ENCODE assay signal across 20 cellular contexts in the genomic region with DNA sequence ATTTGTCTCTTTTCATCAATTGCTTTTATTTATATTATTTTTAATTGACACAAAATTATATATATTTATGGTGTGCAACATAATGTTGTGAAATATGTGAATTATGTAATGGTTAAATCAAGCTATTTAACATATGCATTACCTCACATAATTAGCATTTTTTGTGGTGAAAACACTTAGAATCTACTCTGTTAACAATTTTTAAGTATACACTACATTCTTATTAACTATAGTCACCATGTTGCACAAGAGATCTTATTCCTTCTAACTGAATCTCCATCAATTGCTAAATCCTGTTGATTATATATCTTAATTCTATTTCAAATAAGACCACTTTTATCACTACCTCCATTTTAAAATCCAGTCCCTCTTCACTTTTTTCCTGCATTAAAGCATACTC. TPM values are rescaled to one million over a fixed set of nuclear protein-coding genes. Genes with fewer than 3 reads are reported as not detected.
DNase-seq lines count a peak whose midpoint lies in the region; ATAC-seq, FAIRE-seq and TF ChIP-seq lines count a peak whose summit lies in the region.
"Had no signal": no experiment of that assay in that cellular context is flagged by ENCODE, and none has a peak within 500 bp of the region (broad histone marks: within the 10 kb centered on the region; RNA-seq: fewer than 3 reads in every experiment).

No MANE protein-coding gene starts in this region.

- TF ChIP-seq CTCF in HFFc6 (IDR thresholded peaks at IDR 0.05) = no peak
- TF ChIP-seq CTCF in astrocyte of the spinal cord (IDR thresholded peaks at IDR 0.05; ENCODE audit: low read depth, low read length) = no peak
- no peak for TF ChIP-seq CTCF in fibroblast of pulmonary artery (IDR thresholded peaks at IDR 0.05; ENCODE audit: low read length, missing control alignments)

- H3K4me1 Mint-ChIP-seq in HFFc6 (ENCODE audit: low read depth) = peaks cover 25% of the 10 kb centered on the region
- H3K4me1 Mint-ChIP-seq: B cell had no signal

- H3K27me3 Mint-ChIP-seq in HFFc6 (ENCODE audit: insufficient read depth) = peaks cover 13% of the 10 kb centered on the region

- no peak for FAIRE-seq in GM19239 (lab: Jason Lieb, UNC)
- FAIRE-seq: A204.1 had no signal

- no peaks in the 10 kb centered on the region for H3K36me3 Mint-ChIP-seq in HFFc6 (ENCODE audit: low read depth)
- H3K36me3 Mint-ChIP-seq: CD4-positive, alpha-beta memory T cell; IgD-negative memory B cell had no signal

- DNase-seq in AG08395 (ENCODE audit: low spot score) = peak; percentile 21
- peak; percentile 16 for DNase-seq in HFFc6
- DNase-seq in astrocyte of the spinal cord (ENCODE audit: low read depth, low spot score) = peak; percentile 5
- peak; percentile 24 for DNase-seq in fibroblast of pulmonary artery (ENCODE audit: low read depth)
- DNase-seq in NCI-H1436 (lab: John Stamatoyannopoulos, UW) = no peak
- DNase-seq in GM19239 (ENCODE audit: insufficient read length, low spot score) = no peak
- DNase-seq: CD4-positive, alpha-beta memory T cell; DMS79; NCI-H1417; NCI-H2029 treated with DMSO at 0.1 percent for 48 hours; NCI-H524 treated with DMSO at 0.1 percent for 48 hours; SJCRH30 had no signal

- H3K27ac Mint-ChIP-seq in HFFc6 = no peak overlapping the region
- H3K27ac Mint-ChIP-seq: B cell; CD4-positive, alpha-beta memory T cell; IgD-negative memory B cell had no signal

- in situ Hi-C loops in astrocyte of the spinal cord (cut with HindIII; ENCODE audit: low sequenced_read_pairs) = no loop called here

- H3K4me3 ChIP-seq in astrocyte of the spinal cord (ENCODE audit: low read depth, low read length) (no peak overlapping the region), fibroblast of pulmonary artery (replicated peaks; ENCODE audit: low read depth, low read length) (no peak overlapping the region)
- H3K4me3 ChIP-seq: SJCRH30 had no signal

- no peaks in the 10 kb centered on the region for H3K9me3 Mint-ChIP-seq in HFFc6
- H3K9me3 Mint-ChIP-seq: CD4-positive, alpha-beta memory T cell; IgD-negative memory B cell had no signal

- H3K4me3 Mint-ChIP-seq in HFFc6 = no peak overlapping the region
- H3K4me3 Mint-ChIP-seq: B cell; CD4-positive, alpha-beta memory T cell; IgD-negative memory B cell had no signal

- ATAC-seq in HG03457 (IDR thresholded peaks at IDR 0.05; ENCODE audit: unreplicated experiment) (no peak), HG02610 (IDR thresholded peaks at IDR 0.05; ENCODE audit: unreplicated experiment) (no peak)

RNA-seq across cellular contexts. Expression of gene PLPPR5, which starts 42.5 kb away (rescaled TPM):
- total RNA-seq in HFFc6 (2021; fragmentation: NEBNext Ultra II Directional; extraction: Animal tissue kit (Norgen Biotek cat#: 25700)) = under 1 TPM in 2 of 6 experiments, not detected in 4; 0.05 to 0.19 TPM
- total RNA-seq: B cell; CD4-positive, alpha-beta memory T cell; HT-29; LHCN-M2; OCI-LY7 had no signal

Comparison
In these comparisons a context has a peak if more than half of its experiments do, and no peak if none do; other contexts are left out.
1. DNase-seq: peak in AG08395 (single experiment), HFFc6 (single experiment), astrocyte of the spinal cord (single experiment) and fibroblast of pulmonary artery (single experiment); none in NCI-H1436 (single experiment) and GM19239 (single experiment).